In genomic region chr6:78810146-78810545, GRCh38 we compare ENCODE assay signal across 9 cellular contexts. TPM values are rescaled to one million over a fixed set of nuclear protein-coding genes. Genes with fewer than 3 reads are reported as not detected.
DNase-seq lines count a peak whose midpoint lies in the region; ATAC-seq and TF ChIP-seq lines count a peak whose summit lies in the region.
"Had no signal": no experiment of that assay in that cellular context is flagged by ENCODE, and none has a peak within 500 bp of the region (broad histone marks: within the 10 kb centered on the region; RNA-seq: fewer than 3 reads in every experiment).

No MANE protein-coding gene starts in this region.

- TF ChIP-seq CTCF in WI38 (IDR thresholded peaks at IDR 0.05; ENCODE audit: low read depth, low read length) = peak; percentile 58

- H3K4me3 ChIP-seq in WI38 (ENCODE audit: low read depth, low read length) = no peak overlapping the region
- H3K4me3 ChIP-seq: BLaER1 treated with 17β-estradiol and CSF1 and Interleukin-3, amounts not matched to agents 10 nM and 100 nM had no signal

- peak; percentile 3 for DNase-seq in NCI-H345 (lab: John Stamatoyannopoulos, UW)
- DNase-seq in NCI-H345 treated with DMSO at 0.1 percent for 48 hours (lab: John Stamatoyannopoulos, UW; ENCODE audit: unreplicated experiment) = no peak
- peak; percentile 44 for DNase-seq in LHCN-M2 (ENCODE audit: low read depth)
- no peak for DNase-seq in left lobe of liver (ENCODE audit: low spot score)
- no peak for DNase-seq in stimulated activated CD4-positive, alpha-beta T cell treated with anti-CD3 and anti-CD28 coated beads, Interleukin-2, amount 100 ng/mL, for 24 hours

- ATAC-seq in left lobe of liver = peak; percentile 85
- ATAC-seq in GM19328 (IDR thresholded peaks at IDR 0.05; ENCODE audit: unreplicated experiment) = no peak
- no peak for ATAC-seq in GM19324 (IDR thresholded peaks at IDR 0.05; ENCODE audit: low FRiP score, unreplicated experiment)

RNA-seq across cellular contexts. Expression of gene IRAK1BP1, which starts 57.2 kb away (rescaled TPM):
- 3.4 and 4.0 TPM in 2 replicates for total RNA-seq in LHCN-M2 (2014; rRNA removed)
- 1.3 TPM for polyA plus RNA-seq in LHCN-M2 (2012)
- total RNA-seq in left lobe of liver = 1.2 TPM

Comparison
In these comparisons a context has a peak if more than half of its experiments do, and no peak if none do; other contexts are left out.
1. DNase-seq: peak in NCI-H345 (single experiment) and LHCN-M2 (single experiment); none in NCI-H345 treated with DMSO at 0.1 percent for 48 hours (single experiment), left lobe of liver (single experiment) and stimulated activated CD4-positive, alpha-beta T cell treated with anti-CD3 and anti-CD28 coated beads, Interleukin-2, amount 100 ng/mL, for 24 hours (0 of 2).